In the genomic region with DNA sequence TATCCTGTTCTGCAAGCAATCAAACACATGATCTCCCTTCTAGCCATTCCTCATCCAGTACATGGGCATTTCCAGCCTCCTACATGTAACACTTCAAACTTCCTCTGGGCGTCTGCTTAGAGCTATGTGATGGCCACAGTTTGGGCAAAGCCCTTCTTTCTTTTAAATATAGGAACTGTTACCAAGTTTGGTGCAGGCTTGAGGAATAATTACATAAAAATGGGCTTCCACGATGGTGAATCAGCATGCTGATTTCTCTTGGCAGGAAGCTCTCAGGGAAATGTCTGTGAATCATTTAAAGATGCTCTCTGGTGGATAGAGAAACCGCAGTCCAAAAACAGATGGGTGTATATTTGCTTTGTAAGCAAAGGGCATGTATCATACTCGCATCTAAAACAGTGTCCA, we compare ENCODE assay signal across 1 cellular context.
TF ChIP-seq lines count a peak whose summit lies in the region.

No MANE protein-coding gene starts in this region.

TF ChIP-seq in WTC11, 78 proteins besides CTCF, POLR2A, EP300 and RAD21 (continued from another document):
- TF ChIP-seq ARID4B (CRISPR knock-in tag; IDR thresholded peaks at IDR 0.05; ENCODE audit: borderline replicate concordance) (no peak), ZNF671 (CRISPR knock-in tag; IDR thresholded peaks at IDR 0.05) (no peak)
- TF ChIP-seq, protein P1, sequence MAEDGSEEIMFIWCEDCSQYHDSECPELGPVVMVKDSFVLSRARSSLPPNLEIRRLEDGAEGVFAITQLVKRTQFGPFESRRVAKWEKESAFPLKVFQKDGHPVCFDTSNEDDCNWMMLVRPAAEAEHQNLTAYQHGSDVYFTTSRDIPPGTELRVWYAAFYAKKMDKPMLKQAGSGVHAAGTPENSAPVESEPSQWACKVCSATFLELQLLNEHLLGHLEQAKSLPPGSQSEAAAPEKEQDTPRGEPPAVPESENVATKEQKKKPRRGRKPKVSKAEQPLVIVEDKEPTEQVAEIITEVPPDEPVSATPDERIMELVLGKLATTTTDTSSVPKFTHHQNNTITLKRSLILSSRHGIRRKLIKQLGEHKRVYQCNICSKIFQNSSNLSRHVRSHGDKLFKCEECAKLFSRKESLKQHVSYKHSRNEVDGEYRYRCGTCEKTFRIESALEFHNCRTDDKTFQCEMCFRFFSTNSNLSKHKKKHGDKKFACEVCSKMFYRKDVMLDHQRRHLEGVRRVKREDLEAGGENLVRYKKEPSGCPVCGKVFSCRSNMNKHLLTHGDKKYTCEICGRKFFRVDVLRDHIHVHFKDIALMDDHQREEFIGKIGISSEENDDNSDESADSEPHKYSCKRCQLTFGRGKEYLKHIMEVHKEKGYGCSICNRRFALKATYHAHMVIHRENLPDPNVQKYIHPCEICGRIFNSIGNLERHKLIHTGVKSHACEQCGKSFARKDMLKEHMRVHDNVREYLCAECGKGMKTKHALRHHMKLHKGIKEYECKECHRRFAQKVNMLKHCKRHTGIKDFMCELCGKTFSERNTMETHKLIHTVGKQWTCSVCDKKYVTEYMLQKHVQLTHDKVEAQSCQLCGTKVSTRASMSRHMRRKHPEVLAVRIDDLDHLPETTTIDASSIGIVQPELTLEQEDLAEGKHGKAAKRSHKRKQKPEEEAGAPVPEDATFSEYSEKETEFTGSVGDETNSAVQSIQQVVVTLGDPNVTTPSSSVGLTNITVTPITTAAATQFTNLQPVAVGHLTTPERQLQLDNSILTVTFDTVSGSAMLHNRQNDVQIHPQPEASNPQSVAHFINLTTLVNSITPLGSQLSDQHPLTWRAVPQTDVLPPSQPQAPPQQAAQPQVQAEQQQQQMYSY (CRISPR knock-in tag; IDR thresholded peaks at IDR 0.05): no peak
